In genomic region chr5:57311921-57312320, GRCh38 we compare ENCODE assay signal across 13 cellular contexts.
"Had no signal": no experiment of that assay in that cellular context is flagged by ENCODE, and none has a peak within 500 bp of the region (broad histone marks: within the 10 kb centered on the region; RNA-seq: fewer than 3 reads in every experiment).

No MANE protein-coding gene starts in this region.

- H3K4me1 ChIP-seq: upper lobe of left lung had no signal

- ATAC-seq: activated CD8-positive, alpha-beta memory T cell treated with anti-CD3 and anti-CD28 coated beads, Interleukin-2, amount 10 ng/mL, durations not matched to agents 7 days and 5 days; activated naive CD4-positive, alpha-beta T cell treated with anti-CD3 and anti-CD28 coated beads, Interleukin-2, amount 50 U/mL, for 72 hours; natural killer cell treated with Interleukin-12 subunit alpha and Interleukin-12 subunit beta and Interleukin-15 and Interleukin-18, amount 100 ng/mL, for 72 hours had no signal

- H3K9me3 ChIP-seq: upper lobe of left lung had no signal

- H3K27ac ChIP-seq: brain microvascular endothelial cell, upper lobe of left lung had no signal

- H3K27me3 ChIP-seq: brain microvascular endothelial cell, upper lobe of left lung had no signal

- DNase-seq: activated CD4-positive, alpha-beta T cell treated with anti-CD3 and anti-CD28 coated beads for 1 hour; activated CD4-positive, alpha-beta T cell treated with anti-CD3 and anti-CD28 coated beads, Interleukin-2, amount 50 U/mL, for 48 hours; activated CD8-positive, alpha-beta memory T cell treated with anti-CD3 and anti-CD28 coated beads, Interleukin-2, amount 10 ng/mL, durations not matched to agents 7 days and 5 days; activated effector memory CD4-positive, alpha-beta T cell treated with anti-CD3 and anti-CD28 coated beads, Interleukin-2, amount 50 U/mL, for 16 hours; activated T-cell treated with anti-CD3 and anti-CD28 coated beads, Interleukin-2, amount 50 U/mL, for 24 hours; brain microvascular endothelial cell; endodermal cell; glutamatergic neuron; nucleus accumbens; stimulated activated CD4-positive, alpha-beta T cell treated with anti-CD3 and anti-CD28 coated beads, Interleukin-2, amount 100 ng/mL, for 48 hours had no signal

- H3K4me3 ChIP-seq: upper lobe of left lung had no signal

- H3K36me3 ChIP-seq: brain microvascular endothelial cell, upper lobe of left lung had no signal
